ENCODE assay signal across 1 cellular context in the genomic region with DNA sequence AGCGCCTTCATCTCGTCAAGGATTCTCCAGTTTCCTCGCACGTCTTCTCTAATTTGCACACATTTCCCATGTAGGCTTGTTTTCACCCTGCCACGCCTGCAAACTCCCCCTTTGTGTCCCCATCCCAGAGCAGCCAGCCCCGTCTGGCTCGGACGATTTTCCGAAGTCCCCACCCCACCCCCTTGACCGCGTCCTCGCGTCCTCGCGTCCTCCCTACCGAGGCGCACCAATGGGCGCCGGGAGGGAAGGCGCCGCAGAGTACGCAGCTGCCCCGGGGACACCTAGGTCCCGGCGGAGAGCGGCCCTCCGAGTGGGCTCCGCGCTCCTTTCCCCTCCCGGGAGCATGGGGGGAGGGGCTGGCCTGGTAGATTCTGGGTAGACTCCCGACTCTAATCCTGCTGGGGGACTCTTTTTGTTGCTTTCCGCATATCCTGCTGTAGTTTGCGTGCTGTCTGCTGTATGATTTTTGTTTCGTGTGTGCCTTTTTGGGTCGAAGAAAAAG.
TF ChIP-seq lines count a peak whose summit lies in the region.

No MANE protein-coding gene starts in this region.

TF ChIP-seq in WTC11, 78 proteins besides CTCF, POLR2A, EP300 and RAD21 (continued from another document):
- TF ChIP-seq, protein P1, sequence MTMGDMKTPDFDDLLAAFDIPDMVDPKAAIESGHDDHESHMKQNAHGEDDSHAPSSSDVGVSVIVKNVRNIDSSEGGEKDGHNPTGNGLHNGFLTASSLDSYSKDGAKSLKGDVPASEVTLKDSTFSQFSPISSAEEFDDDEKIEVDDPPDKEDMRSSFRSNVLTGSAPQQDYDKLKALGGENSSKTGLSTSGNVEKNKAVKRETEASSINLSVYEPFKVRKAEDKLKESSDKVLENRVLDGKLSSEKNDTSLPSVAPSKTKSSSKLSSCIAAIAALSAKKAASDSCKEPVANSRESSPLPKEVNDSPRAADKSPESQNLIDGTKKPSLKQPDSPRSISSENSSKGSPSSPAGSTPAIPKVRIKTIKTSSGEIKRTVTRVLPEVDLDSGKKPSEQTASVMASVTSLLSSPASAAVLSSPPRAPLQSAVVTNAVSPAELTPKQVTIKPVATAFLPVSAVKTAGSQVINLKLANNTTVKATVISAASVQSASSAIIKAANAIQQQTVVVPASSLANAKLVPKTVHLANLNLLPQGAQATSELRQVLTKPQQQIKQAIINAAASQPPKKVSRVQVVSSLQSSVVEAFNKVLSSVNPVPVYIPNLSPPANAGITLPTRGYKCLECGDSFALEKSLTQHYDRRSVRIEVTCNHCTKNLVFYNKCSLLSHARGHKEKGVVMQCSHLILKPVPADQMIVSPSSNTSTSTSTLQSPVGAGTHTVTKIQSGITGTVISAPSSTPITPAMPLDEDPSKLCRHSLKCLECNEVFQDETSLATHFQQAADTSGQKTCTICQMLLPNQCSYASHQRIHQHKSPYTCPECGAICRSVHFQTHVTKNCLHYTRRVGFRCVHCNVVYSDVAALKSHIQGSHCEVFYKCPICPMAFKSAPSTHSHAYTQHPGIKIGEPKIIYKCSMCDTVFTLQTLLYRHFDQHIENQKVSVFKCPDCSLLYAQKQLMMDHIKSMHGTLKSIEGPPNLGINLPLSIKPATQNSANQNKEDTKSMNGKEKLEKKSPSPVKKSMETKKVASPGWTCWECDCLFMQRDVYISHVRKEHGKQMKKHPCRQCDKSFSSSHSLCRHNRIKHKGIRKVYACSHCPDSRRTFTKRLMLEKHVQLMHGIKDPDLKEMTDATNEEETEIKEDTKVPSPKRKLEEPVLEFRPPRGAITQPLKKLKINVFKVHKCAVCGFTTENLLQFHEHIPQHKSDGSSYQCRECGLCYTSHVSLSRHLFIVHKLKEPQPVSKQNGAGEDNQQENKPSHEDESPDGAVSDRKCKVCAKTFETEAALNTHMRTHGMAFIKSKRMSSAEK (CRISPR knock-in tag; IDR thresholded peaks at IDR 0.05; ENCODE audit: borderline replicate concordance): no peak
- TF ChIP-seq, protein P2, sequence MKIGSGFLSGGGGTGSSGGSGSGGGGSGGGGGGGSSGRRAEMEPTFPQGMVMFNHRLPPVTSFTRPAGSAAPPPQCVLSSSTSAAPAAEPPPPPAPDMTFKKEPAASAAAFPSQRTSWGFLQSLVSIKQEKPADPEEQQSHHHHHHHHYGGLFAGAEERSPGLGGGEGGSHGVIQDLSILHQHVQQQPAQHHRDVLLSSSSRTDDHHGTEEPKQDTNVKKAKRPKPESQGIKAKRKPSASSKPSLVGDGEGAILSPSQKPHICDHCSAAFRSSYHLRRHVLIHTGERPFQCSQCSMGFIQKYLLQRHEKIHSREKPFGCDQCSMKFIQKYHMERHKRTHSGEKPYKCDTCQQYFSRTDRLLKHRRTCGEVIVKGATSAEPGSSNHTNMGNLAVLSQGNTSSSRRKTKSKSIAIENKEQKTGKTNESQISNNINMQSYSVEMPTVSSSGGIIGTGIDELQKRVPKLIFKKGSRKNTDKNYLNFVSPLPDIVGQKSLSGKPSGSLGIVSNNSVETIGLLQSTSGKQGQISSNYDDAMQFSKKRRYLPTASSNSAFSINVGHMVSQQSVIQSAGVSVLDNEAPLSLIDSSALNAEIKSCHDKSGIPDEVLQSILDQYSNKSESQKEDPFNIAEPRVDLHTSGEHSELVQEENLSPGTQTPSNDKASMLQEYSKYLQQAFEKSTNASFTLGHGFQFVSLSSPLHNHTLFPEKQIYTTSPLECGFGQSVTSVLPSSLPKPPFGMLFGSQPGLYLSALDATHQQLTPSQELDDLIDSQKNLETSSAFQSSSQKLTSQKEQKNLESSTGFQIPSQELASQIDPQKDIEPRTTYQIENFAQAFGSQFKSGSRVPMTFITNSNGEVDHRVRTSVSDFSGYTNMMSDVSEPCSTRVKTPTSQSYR (CRISPR knock-in tag; IDR thresholded peaks at IDR 0.05): peak; percentile 72; the same call in 1 of the 2 replicates
- TF ChIP-seq, protein P3, sequence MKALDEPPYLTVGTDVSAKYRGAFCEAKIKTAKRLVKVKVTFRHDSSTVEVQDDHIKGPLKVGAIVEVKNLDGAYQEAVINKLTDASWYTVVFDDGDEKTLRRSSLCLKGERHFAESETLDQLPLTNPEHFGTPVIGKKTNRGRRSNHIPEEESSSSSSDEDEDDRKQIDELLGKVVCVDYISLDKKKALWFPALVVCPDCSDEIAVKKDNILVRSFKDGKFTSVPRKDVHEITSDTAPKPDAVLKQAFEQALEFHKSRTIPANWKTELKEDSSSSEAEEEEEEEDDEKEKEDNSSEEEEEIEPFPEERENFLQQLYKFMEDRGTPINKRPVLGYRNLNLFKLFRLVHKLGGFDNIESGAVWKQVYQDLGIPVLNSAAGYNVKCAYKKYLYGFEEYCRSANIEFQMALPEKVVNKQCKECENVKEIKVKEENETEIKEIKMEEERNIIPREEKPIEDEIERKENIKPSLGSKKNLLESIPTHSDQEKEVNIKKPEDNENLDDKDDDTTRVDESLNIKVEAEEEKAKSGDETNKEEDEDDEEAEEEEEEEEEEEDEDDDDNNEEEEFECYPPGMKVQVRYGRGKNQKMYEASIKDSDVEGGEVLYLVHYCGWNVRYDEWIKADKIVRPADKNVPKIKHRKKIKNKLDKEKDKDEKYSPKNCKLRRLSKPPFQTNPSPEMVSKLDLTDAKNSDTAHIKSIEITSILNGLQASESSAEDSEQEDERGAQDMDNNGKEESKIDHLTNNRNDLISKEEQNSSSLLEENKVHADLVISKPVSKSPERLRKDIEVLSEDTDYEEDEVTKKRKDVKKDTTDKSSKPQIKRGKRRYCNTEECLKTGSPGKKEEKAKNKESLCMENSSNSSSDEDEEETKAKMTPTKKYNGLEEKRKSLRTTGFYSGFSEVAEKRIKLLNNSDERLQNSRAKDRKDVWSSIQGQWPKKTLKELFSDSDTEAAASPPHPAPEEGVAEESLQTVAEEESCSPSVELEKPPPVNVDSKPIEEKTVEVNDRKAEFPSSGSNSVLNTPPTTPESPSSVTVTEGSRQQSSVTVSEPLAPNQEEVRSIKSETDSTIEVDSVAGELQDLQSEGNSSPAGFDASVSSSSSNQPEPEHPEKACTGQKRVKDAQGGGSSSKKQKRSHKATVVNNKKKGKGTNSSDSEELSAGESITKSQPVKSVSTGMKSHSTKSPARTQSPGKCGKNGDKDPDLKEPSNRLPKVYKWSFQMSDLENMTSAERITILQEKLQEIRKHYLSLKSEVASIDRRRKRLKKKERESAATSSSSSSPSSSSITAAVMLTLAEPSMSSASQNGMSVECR (CRISPR knock-in tag; IDR thresholded peaks at IDR 0.05; ENCODE audit: borderline replicate concordance): 0 out of 2 replicates have a peak, but pooled peaks have one; percentile 5
- TF ChIP-seq, protein P4, sequence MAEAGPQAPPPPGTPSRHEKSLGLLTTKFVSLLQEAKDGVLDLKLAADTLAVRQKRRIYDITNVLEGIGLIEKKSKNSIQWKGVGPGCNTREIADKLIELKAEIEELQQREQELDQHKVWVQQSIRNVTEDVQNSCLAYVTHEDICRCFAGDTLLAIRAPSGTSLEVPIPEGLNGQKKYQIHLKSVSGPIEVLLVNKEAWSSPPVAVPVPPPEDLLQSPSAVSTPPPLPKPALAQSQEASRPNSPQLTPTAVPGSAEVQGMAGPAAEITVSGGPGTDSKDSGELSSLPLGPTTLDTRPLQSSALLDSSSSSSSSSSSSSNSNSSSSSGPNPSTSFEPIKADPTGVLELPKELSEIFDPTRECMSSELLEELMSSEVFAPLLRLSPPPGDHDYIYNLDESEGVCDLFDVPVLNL (CRISPR knock-in tag; IDR thresholded peaks at IDR 0.05; ENCODE audit: borderline replicate concordance, low read depth): no peak
- TF ChIP-seq, protein P5, sequence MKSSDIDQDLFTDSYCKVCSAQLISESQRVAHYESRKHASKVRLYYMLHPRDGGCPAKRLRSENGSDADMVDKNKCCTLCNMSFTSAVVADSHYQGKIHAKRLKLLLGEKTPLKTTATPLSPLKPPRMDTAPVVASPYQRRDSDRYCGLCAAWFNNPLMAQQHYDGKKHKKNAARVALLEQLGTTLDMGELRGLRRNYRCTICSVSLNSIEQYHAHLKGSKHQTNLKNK (CRISPR knock-in tag; IDR thresholded peaks at IDR 0.05): no peak
- 0 out of 2 replicates have a peak, but pooled peaks have one; percentile 29 for TF ChIP-seq FOXP1 (CRISPR knock-in tag; IDR thresholded peaks at IDR 0.05; ENCODE audit: borderline replicate concordance)
